ENCODE assay signal across 1 cellular context in the genomic region with DNA sequence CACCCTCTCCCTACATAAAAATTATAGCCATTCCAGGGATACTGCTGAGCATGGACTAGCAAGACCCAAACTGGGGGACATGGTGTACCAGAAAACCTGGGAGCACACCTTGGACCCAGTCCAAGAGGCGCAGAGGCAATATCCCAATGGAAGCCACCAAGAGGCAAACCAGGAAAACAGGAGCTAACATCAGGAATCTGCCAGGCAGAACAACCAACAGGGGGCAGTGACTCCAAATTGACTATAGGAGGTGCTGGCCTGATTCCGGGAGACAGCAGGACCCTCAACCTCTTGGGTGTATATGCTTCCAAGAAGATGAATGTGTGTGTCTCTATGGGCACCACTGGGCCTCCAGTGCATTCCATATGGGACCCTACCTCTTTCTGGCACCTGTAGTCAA.
TF ChIP-seq lines count a peak whose summit lies in the region.

No MANE protein-coding gene starts in this region.

TF ChIP-seq in SK-N-SH treated with all-trans-retinoic acid at 6 μM for 48 hours, 23 proteins besides CTCF, POLR2A, EP300 and RAD21 (continued from another document):
- TF ChIP-seq, protein P1, sequence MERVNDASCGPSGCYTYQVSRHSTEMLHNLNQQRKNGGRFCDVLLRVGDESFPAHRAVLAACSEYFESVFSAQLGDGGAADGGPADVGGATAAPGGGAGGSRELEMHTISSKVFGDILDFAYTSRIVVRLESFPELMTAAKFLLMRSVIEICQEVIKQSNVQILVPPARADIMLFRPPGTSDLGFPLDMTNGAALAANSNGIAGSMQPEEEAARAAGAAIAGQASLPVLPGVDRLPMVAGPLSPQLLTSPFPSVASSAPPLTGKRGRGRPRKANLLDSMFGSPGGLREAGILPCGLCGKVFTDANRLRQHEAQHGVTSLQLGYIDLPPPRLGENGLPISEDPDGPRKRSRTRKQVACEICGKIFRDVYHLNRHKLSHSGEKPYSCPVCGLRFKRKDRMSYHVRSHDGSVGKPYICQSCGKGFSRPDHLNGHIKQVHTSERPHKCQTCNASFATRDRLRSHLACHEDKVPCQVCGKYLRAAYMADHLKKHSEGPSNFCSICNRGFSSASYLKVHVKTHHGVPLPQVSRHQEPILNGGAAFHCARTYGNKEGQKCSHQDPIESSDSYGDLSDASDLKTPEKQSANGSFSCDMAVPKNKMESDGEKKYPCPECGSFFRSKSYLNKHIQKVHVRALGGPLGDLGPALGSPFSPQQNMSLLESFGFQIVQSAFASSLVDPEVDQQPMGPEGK (CRISPR knock-in tag; IDR thresholded peaks at IDR 0.05; ENCODE audit: borderline replicate concordance), result no peak
- TF ChIP-seq, protein P2, sequence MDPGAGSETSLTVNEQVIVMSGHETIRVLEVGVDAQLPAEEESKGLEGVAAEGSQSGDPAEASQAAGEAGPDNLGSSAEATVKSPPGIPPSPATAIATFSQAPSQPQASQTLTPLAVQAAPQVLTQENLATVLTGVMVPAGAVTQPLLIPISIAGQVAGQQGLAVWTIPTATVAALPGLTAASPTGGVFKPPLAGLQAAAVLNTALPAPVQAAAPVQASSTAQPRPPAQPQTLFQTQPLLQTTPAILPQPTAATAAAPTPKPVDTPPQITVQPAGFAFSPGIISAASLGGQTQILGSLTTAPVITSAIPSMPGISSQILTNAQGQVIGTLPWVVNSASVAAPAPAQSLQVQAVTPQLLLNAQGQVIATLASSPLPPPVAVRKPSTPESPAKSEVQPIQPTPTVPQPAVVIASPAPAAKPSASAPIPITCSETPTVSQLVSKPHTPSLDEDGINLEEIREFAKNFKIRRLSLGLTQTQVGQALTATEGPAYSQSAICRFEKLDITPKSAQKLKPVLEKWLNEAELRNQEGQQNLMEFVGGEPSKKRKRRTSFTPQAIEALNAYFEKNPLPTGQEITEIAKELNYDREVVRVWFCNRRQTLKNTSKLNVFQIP (CRISPR knock-in tag; IDR thresholded peaks at IDR 0.05; ENCODE audit: borderline replicate concordance, low read depth), result no peak
- TF ChIP-seq, protein P3, sequence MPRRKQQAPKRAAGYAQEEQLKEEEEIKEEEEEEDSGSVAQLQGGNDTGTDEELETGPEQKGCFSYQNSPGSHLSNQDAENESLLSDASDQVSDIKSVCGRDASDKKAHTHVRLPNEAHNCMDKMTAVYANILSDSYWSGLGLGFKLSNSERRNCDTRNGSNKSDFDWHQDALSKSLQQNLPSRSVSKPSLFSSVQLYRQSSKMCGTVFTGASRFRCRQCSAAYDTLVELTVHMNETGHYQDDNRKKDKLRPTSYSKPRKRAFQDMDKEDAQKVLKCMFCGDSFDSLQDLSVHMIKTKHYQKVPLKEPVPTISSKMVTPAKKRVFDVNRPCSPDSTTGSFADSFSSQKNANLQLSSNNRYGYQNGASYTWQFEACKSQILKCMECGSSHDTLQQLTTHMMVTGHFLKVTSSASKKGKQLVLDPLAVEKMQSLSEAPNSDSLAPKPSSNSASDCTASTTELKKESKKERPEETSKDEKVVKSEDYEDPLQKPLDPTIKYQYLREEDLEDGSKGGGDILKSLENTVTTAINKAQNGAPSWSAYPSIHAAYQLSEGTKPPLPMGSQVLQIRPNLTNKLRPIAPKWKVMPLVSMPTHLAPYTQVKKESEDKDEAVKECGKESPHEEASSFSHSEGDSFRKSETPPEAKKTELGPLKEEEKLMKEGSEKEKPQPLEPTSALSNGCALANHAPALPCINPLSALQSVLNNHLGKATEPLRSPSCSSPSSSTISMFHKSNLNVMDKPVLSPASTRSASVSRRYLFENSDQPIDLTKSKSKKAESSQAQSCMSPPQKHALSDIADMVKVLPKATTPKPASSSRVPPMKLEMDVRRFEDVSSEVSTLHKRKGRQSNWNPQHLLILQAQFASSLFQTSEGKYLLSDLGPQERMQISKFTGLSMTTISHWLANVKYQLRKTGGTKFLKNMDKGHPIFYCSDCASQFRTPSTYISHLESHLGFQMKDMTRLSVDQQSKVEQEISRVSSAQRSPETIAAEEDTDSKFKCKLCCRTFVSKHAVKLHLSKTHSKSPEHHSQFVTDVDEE (CRISPR knock-in tag; IDR thresholded peaks at IDR 0.05), result no peak
- TF ChIP-seq RARB (CRISPR knock-in tag; IDR thresholded peaks at IDR 0.05) (no peak), ZNF8 (CRISPR knock-in tag; IDR thresholded peaks at IDR 0.05) (no peak), ZFP30 (CRISPR knock-in tag; IDR thresholded peaks at IDR 0.05) (no peak), PPARA (CRISPR knock-in tag; IDR thresholded peaks at IDR 0.05; ENCODE audit: borderline replicate concordance) (no peak), TOX (CRISPR knock-in tag; IDR thresholded peaks at IDR 0.05; ENCODE audit: borderline replicate concordance) (no peak), GLIS3 (CRISPR knock-in tag; IDR thresholded peaks at IDR 0.05) (no peak), SNAI2 (CRISPR knock-in tag; IDR thresholded peaks at IDR 0.05) (no peak), OSR1 (CRISPR knock-in tag; IDR thresholded peaks at IDR 0.05) (no peak), ZFP3 (CRISPR knock-in tag; IDR thresholded peaks at IDR 0.05) (no peak)
- TF ChIP-seq, protein P4, sequence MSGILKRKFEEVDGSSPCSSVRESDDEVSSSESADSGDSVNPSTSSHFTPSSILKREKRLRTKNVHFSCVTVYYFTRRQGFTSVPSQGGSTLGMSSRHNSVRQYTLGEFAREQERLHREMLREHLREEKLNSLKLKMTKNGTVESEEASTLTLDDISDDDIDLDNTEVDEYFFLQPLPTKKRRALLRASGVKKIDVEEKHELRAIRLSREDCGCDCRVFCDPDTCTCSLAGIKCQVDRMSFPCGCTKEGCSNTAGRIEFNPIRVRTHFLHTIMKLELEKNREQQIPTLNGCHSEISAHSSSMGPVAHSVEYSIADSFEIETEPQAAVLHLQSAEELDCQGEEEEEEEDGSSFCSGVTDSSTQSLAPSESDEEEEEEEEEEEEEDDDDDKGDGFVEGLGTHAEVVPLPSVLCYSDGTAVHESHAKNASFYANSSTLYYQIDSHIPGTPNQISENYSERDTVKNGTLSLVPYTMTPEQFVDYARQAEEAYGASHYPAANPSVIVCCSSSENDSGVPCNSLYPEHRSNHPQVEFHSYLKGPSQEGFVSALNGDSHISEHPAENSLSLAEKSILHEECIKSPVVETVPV (CRISPR knock-in tag; IDR thresholded peaks at IDR 0.05), result no peak
